21 cellular contexts compared by ENCODE assay signal in the genomic region with DNA sequence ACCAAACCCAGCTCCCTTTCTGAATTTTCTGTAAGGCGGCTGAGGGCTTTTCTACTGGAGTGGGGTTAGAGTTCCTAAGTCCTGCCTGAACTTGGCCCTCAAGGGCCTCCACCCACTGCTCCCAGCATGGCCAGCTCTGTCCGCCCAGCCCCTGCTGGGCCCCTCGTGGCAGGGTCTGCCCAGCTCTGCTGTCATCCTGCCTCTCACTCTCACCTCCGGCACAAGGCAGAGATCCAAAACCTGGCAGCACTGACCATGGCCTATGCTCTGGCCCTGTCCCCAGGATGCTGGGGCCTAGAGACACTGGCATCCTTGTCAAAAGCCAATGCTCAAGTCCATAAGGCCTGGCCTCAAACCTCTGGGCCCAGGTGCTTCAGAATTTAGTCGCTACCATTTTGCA.
"Had no signal": no experiment of that assay in that cellular context is flagged by ENCODE, and none has a peak within 500 bp of the region (broad histone marks: within the 10 kb centered on the region; RNA-seq: fewer than 3 reads in every experiment).

No MANE protein-coding gene starts in this region.

- H3K36me3 ChIP-seq: ovary had no signal

- H3K4me1 ChIP-seq: esophagus squamous epithelium, sigmoid colon, stomach, thyroid gland, vagina had no signal

- DNase-seq: cortex of kidney; effector memory CD8-positive, alpha-beta T cell; erythroblast; esophagus squamous epithelium; foreskin melanocyte; glutamatergic neuron; kidney; natural killer cell; occipital lobe; ovary; sigmoid colon; stimulated activated CD4-positive, alpha-beta T cell treated with anti-CD3 and anti-CD28 coated beads, Interleukin-2, amount 100 ng/mL, for 24 hours; stimulated activated CD4-positive, alpha-beta T cell treated with anti-CD3 and anti-CD28 coated beads, Interleukin-4, amount 100 ng/mL, for 24 hours; stimulated activated naive CD4-positive, alpha-beta T cell treated with Interleukin-2 at 50 U/mL for 16 hours; stomach; thyroid gland; trophoblast cell had no signal

- H3K27me3 ChIP-seq: esophagus squamous epithelium, hepatocyte, ovary, sigmoid colon, stomach, thyroid gland, vagina had no signal

- H3K27ac ChIP-seq: esophagus squamous epithelium, hepatocyte, ovary, sigmoid colon, stomach, thyroid gland, vagina had no signal

- H3K4me3 ChIP-seq: esophagus squamous epithelium, hepatocyte, lung, ovary, sigmoid colon, stomach, thyroid gland, vagina had no signal

- ATAC-seq: effector memory CD8-positive, alpha-beta T cell; natural killer cell; stimulated activated effector memory CD8-positive, alpha-beta T cell treated with anti-CD3 and anti-CD28 coated beads, Interleukin-12 subunit alpha, Interleukin-12 subunit beta, amount 100 ng/mL, for 72 hours had no signal

- H3K9me3 ChIP-seq: esophagus squamous epithelium, ovary, sigmoid colon, stomach, thyroid gland, vagina had no signal

- H3K4me2 ChIP-seq: hepatocyte had no signal
